Comparison of ENCODE assay signal across 14 cellular contexts in genomic region chr12:3671330-3672112, GRCh38.
DNase-seq lines count a peak whose midpoint lies in the region; ATAC-seq and TF ChIP-seq lines count a peak whose summit lies in the region.
"Had no signal": no experiment of that assay in that cellular context is flagged by ENCODE, and none has a peak within 500 bp of the region (broad histone marks: within the 10 kb centered on the region; RNA-seq: fewer than 3 reads in every experiment).

No MANE protein-coding gene starts in this region.

- 61% methylated on average over 4 of the region's 4 CpGs for WGBS in mammary epithelial cell (ENCODE audit: low coverage, missing lambda C conversion rate)

- no peaks in the 10 kb centered on the region for H3K79me2 ChIP-seq in mammary epithelial cell (ENCODE audit: insufficient read depth, low read length)

- peak overlapping the region; percentile 38 for H3K27ac Mint-ChIP-seq in stimulated activated effector memory CD8-positive, alpha-beta T cell treated with anti-CD3 and anti-CD28 coated beads, Interleukin-12 subunit alpha, Interleukin-12 subunit beta, amount 100 ng/mL, for 72 hours
- H3K27ac Mint-ChIP-seq: CD4-positive, alpha-beta T cell had no signal

- peaks cover 7% of the 10 kb centered on the region for H3K4me1 Mint-ChIP-seq in stimulated activated effector memory CD8-positive, alpha-beta T cell treated with anti-CD3 and anti-CD28 coated beads, Interleukin-12 subunit alpha, Interleukin-12 subunit beta, amount 100 ng/mL, for 72 hours

- dilution Hi-C loops in mammary epithelial cell (cut with HindIII; ENCODE audit: low sequenced_read_pairs), result no loop called here

- H3K4me3 ChIP-seq in mammary epithelial cell (replicated peaks in 1 of 3; ENCODE audit: insufficient read depth in 1 of 3, low read depth in 2 of 3, low read length in 3 of 3) (no peak overlapping the region), breast epithelium (no peak overlapping the region), HEK293 (ENCODE audit: low read depth, low read length) (no peak overlapping the region), epithelial cell of esophagus (ENCODE audit: low read length) (no peak overlapping the region)
- H3K4me3 ChIP-seq: BLaER1 treated with 17β-estradiol and CSF1 and Interleukin-3, amounts not matched to agents 10 nM and 100 nM; GM23248 had no signal

- no peak overlapping the region for H2AFZ ChIP-seq in mammary epithelial cell (ENCODE audit: low read depth, low read length)
- H2AFZ ChIP-seq: GM23248 had no signal

- no peaks in the 10 kb centered on the region for H4K20me1 ChIP-seq in mammary epithelial cell (ENCODE audit: insufficient read depth, low read length)

- POLR2A ChIA-PET in HEK293 (lab: Yijun Ruan, JAX), result interaction anchor here (0.6 kb wide), 1 partner anchor 918 kb away, joined by 3 read pairs; no protein-coding TSS in a partner anchor

- BruUV-seq in mammary epithelial cell (replicated peaks; lab: Mats Ljungman, UMichigan), result no TSS peak

- peaks cover 71% of the 10 kb centered on the region for H3K36me3 Mint-ChIP-seq in stimulated activated effector memory CD8-positive, alpha-beta T cell treated with anti-CD3 and anti-CD28 coated beads, Interleukin-12 subunit alpha, Interleukin-12 subunit beta, amount 100 ng/mL, for 72 hours

- CTCF ChIA-PET in mammary epithelial cell (lab: Charles Lee; ENCODE audit: low non-redundant PET) (no interaction called here), HEK293 (lab: Yijun Ruan, JAX) (interaction anchor here (0.6 to 1.2 kb wide), 2 partner anchors 105 to 229 kb away, joined by 3 to 4 read pairs; no protein-coding TSS in a partner anchor)

- H3K9me3 ChIP-seq in mammary epithelial cell (replicated peaks; ENCODE audit: insufficient read depth, low read length) (no peaks in the 10 kb centered on the region), breast epithelium (no peaks in the 10 kb centered on the region), HEK293 (ENCODE audit: control insufficient read depth, insufficient read depth, low read depth, low read length) (no peaks in the 10 kb centered on the region)
- H3K9me3 ChIP-seq: BLaER1 treated with 17β-estradiol and CSF1 and Interleukin-3, amounts not matched to agents 10 nM and 100 nM had no signal

- H3K27me3 ChIP-seq in mammary epithelial cell (ENCODE audit: insufficient read depth, low read length) (no peaks in the 10 kb centered on the region), breast epithelium (no peaks in the 10 kb centered on the region)
- H3K27me3 ChIP-seq: BLaER1 treated with 17β-estradiol and CSF1 and Interleukin-3, amounts not matched to agents 10 nM and 100 nM had no signal

- peaks cover 19% of the 10 kb centered on the region for H3K4me1 ChIP-seq in mammary epithelial cell (ENCODE audit: insufficient read depth, low read length)
- H3K4me1 ChIP-seq in breast epithelium, result no peaks in the 10 kb centered on the region
- H3K4me1 ChIP-seq in HEK293 (ENCODE audit: control insufficient read depth, insufficient read depth, low read length), result no peaks in the 10 kb centered on the region

- H3K9ac ChIP-seq in mammary epithelial cell (ENCODE audit: insufficient read depth, low read length), result no peak overlapping the region
- H3K9ac ChIP-seq: BLaER1 treated with 17β-estradiol and CSF1 and Interleukin-3, amounts not matched to agents 10 nM and 100 nM; GM23248 had no signal

- TF ChIP-seq CTCF in mammary epithelial cell (conservative IDR thresholded peaks at IDR 0.05 in 1 of 2, IDR thresholded peaks at IDR 0.05 in 1 of 2; ENCODE audit: extremely low read depth in 1 of 2, insufficient read depth in 1 of 2, low read depth in 1 of 2, low read length in 2 of 2), result no peak
- no peak for TF ChIP-seq CTCF in breast epithelium (IDR thresholded peaks at IDR 0.05)
- TF ChIP-seq CTCF in HEK293 (tag by site-specific recombination; IDR thresholded peaks at IDR 0.05), result no peak
- TF ChIP-seq CTCF in epithelial cell of esophagus (IDR thresholded peaks at IDR 0.05; ENCODE audit: insufficient read depth, low read depth, low read length, missing control alignments), result no peak

- H3K27ac ChIP-seq in mammary epithelial cell (ENCODE audit: insufficient read depth, low read depth, low read length), result no peak overlapping the region
- H3K27ac ChIP-seq in breast epithelium, result no peak overlapping the region
- no peak overlapping the region for H3K27ac ChIP-seq in HEK293 (ENCODE audit: extremely low read depth, low read depth, low read length)
- H3K27ac ChIP-seq: BLaER1 treated with 17β-estradiol and CSF1 and Interleukin-3, amounts not matched to agents 10 nM and 100 nM; GM23248 had no signal

- no peak for ATAC-seq in stimulated activated effector memory CD8-positive, alpha-beta T cell treated with anti-CD3 and anti-CD28 coated beads, Interleukin-12 subunit alpha, Interleukin-12 subunit beta, amount 100 ng/mL, for 72 hours
- ATAC-seq in HG02973 (IDR thresholded peaks at IDR 0.05; ENCODE audit: unreplicated experiment), result no peak
- ATAC-seq: HCT116 had no signal

- H3K4me2 ChIP-seq in mammary epithelial cell (ENCODE audit: insufficient read depth, low read depth, low read length), result no peak overlapping the region
- H3K4me2 ChIP-seq: BLaER1 treated with 17β-estradiol and CSF1 and Interleukin-3, amounts not matched to agents 10 nM and 100 nM had no signal

- in situ Hi-C loops in mammary epithelial cell (cut with MboI; ENCODE audit: low sequenced_read_pairs in 2 of 2), result no loop called here

- intact Hi-C loops in mammary epithelial cell (cut with micrococcal nuclease), result no loop called here
- intact Hi-C loops in breast epithelium (cut with DNase I; ENCODE audit: low total_unique reads), result no loop called here

- TF ChIP-seq POLR2A in breast epithelium (IDR thresholded peaks at IDR 0.05), result no peak

- DNase-seq in mammary epithelial cell (peak; percentile 40), breast epithelium (ENCODE audit: low spot score in 2 of 2) (no peak), epithelial cell of esophagus (ENCODE audit: low read depth) (peak; percentile 41), DMS53 (lab: John Stamatoyannopoulos, UW) (no peak)
- no peak for DNase-seq in stimulated activated effector memory CD8-positive, alpha-beta T cell treated with anti-CD3 and anti-CD28 coated beads, Interleukin-12 subunit alpha, Interleukin-12 subunit beta, amount 100 ng/mL, for 72 hours (ENCODE audit: low spot score in 2 of 2)
- DNase-seq: ACHN; Calu3; CD4-positive, alpha-beta T cell; DMS 273 treated with DMSO at 0.1 percent for 48 hours; GM23248 had no signal

- H3K4me3 Mint-ChIP-seq in stimulated activated effector memory CD8-positive, alpha-beta T cell treated with anti-CD3 and anti-CD28 coated beads, Interleukin-12 subunit alpha, Interleukin-12 subunit beta, amount 100 ng/mL, for 72 hours, result no peak overlapping the region
- H3K4me3 Mint-ChIP-seq: CD4-positive, alpha-beta T cell had no signal

- H3K9me3 Mint-ChIP-seq in stimulated activated effector memory CD8-positive, alpha-beta T cell treated with anti-CD3 and anti-CD28 coated beads, Interleukin-12 subunit alpha, Interleukin-12 subunit beta, amount 100 ng/mL, for 72 hours, result no peaks in the 10 kb centered on the region
- H3K9me3 Mint-ChIP-seq: CD4-positive, alpha-beta T cell had no signal

- no peaks in the 10 kb centered on the region for H3K36me3 ChIP-seq in mammary epithelial cell (ENCODE audit: insufficient read depth, low read length)
- no peaks in the 10 kb centered on the region for H3K36me3 ChIP-seq in breast epithelium
- no peaks in the 10 kb centered on the region for H3K36me3 ChIP-seq in HEK293 (ENCODE audit: control insufficient read depth in 2 of 2, insufficient read depth in 1 of 2, low read length in 2 of 2)

TF ChIP-seq in HEK293, 187 proteins besides CTCF, POLR2A, EP300 and RAD21 (continues in another document):
- no peak for TF ChIP-seq SCRT1 (tag by site-specific recombination; IDR thresholded peaks at IDR 0.05; ENCODE audit: borderline replicate concordance)
- TF ChIP-seq ZNF549 (tag by site-specific recombination; IDR thresholded peaks at IDR 0.05), result no peak
- TF ChIP-seq, protein P1, sequence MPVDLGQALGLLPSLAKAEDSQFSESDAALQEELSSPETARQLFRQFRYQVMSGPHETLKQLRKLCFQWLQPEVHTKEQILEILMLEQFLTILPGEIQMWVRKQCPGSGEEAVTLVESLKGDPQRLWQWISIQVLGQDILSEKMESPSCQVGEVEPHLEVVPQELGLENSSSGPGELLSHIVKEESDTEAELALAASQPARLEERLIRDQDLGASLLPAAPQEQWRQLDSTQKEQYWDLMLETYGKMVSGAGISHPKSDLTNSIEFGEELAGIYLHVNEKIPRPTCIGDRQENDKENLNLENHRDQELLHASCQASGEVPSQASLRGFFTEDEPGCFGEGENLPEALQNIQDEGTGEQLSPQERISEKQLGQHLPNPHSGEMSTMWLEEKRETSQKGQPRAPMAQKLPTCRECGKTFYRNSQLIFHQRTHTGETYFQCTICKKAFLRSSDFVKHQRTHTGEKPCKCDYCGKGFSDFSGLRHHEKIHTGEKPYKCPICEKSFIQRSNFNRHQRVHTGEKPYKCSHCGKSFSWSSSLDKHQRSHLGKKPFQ (tag by site-specific recombination; IDR thresholded peaks at IDR 0.05), result no peak
- TF ChIP-seq ZNF768 (tag by site-specific recombination; IDR thresholded peaks at IDR 0.05), result peak; percentile 63; the same call in 1 of the 2 replicates
- TF ChIP-seq, protein P2, sequence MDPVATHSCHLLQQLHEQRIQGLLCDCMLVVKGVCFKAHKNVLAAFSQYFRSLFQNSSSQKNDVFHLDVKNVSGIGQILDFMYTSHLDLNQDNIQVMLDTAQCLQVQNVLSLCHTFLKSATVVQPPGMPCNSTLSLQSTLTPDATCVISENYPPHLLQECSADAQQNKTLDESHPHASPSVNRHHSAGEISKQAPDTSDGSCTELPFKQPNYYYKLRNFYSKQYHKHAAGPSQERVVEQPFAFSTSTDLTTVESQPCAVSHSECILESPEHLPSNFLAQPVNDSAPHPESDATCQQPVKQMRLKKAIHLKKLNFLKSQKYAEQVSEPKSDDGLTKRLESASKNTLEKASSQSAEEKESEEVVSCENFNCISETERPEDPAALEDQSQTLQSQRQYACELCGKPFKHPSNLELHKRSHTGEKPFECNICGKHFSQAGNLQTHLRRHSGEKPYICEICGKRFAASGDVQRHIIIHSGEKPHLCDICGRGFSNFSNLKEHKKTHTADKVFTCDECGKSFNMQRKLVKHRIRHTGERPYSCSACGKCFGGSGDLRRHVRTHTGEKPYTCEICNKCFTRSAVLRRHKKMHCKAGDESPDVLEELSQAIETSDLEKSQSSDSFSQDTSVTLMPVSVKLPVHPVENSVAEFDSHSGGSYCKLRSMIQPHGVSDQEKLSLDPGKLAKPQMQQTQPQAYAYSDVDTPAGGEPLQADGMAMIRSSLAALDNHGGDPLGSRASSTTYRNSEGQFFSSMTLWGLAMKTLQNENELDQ (tag by site-specific recombination; IDR thresholded peaks at IDR 0.05; ENCODE audit: low read depth), result no peak
- no peak for TF ChIP-seq ZNF473 (tag by site-specific recombination; IDR thresholded peaks at IDR 0.05)

Comparison
In these comparisons a context has a peak if more than half of its experiments do, and no peak if none do; other contexts are left out.
1. DNase-seq: peak in mammary epithelial cell (single experiment) and epithelial cell of esophagus (single experiment); none in breast epithelium (0 of 2), stimulated activated effector memory CD8-positive, alpha-beta T cell treated with anti-CD3 and anti-CD28 coated beads, Interleukin-12 subunit alpha, Interleukin-12 subunit beta, amount 100 ng/mL, for 72 hours (0 of 2) and DMS53 (single experiment).